In genomic region chr9:127450831-127451680, GRCh38 we compare ENCODE assay signal across 8 cellular contexts. TPM values are rescaled to one million over a fixed set of nuclear protein-coding genes. Genes with fewer than 3 reads are reported as not detected.
DNase-seq lines count a peak whose midpoint lies in the region; ATAC-seq and TF ChIP-seq lines count a peak whose summit lies in the region.

Gene LRSAM1 (plus strand): TSS chr9:127451510. CDS start chr9:127454528, 3,018 bp downstream.
Gene RPL12 (minus strand): TSS chr9:127451406. CDS start chr9:127451317, 89 bp downstream.

- H3K4me3 Mint-ChIP-seq in CD8-positive, alpha-beta memory T cell: peak within 1 kb of the TSS; percentile 95 to 99 (median 97)

- peaks cover 36% of the 10 kb centered on the region for H3K36me3 ChIP-seq in CD8-positive, alpha-beta memory T cell (ENCODE audit: insufficient read depth, low read length)
- H3K36me3 ChIP-seq in ectodermal cell (ENCODE audit: control insufficient read depth, insufficient read depth, low read length) (peaks cover 39% of the 10 kb centered on the region), lung (ENCODE audit: control insufficient read depth in 2 of 2, insufficient read depth in 2 of 2, low read length in 2 of 2) (peaks cover 13 to 39% of the 10 kb centered on the region in 2 donors)

- no peaks in the 10 kb centered on the region for H3K9me3 Mint-ChIP-seq in CD8-positive, alpha-beta memory T cell

- 0% methylated on average over 73 of the region's 73 CpGs for WGBS in ectodermal cell, 2 experiments
- WGBS in lung, 2 donors: 1 to 3% methylated on average over 73 of the region's 73 CpGs

- peak; percentile 97 to 99 (median 98) for DNase-seq in CD8-positive, alpha-beta memory T cell
- DNase-seq in HS-5 (ENCODE audit: low read depth) (peak; percentile 87), NK-92 (lab: John Stamatoyannopoulos, UW; ENCODE audit: unreplicated experiment) (peak; percentile 72), lung (ENCODE audit: low spot score) (peak; percentile 97)
- peak; percentile 98 to 99 for DNase-seq in activated CD8-positive, alpha-beta memory T cell treated with anti-CD3 and anti-CD28 coated beads for 1 hour (ENCODE audit: extremely low read depth in 1 of 2, low read depth in 1 of 2)
- DNase-seq in stimulated activated CD4-positive, alpha-beta T cell treated with anti-CD3 and anti-CD28 coated beads, TNF-alpha, amount 100 ng/mL, for 24 hours (ENCODE audit: low read depth in 3 of 3): peak; percentile 96 to 98 (median 97)

- POLR2A ChIA-PET in CD8-positive, alpha-beta memory T cell (lab: Charles Lee): interaction anchor here (0.5 to 2.3 kb wide), 20 partner anchors 8 to 616 kb away, joined by 3 to 18 read pairs (median 4); partner anchors contain the start of genes CDK9, NAIF1, SH2D3C and SLC2A8

- H3K27ac ChIP-seq in CD8-positive, alpha-beta memory T cell (ENCODE audit: low read depth, low read length): peak within 1 kb of the TSS; percentile 94
- H3K27ac ChIP-seq in ectodermal cell (ENCODE audit: insufficient read depth, low read depth, low read length, poor library complexity, severe bottlenecking) (peak within 1 kb of the TSS; percentile 88), lung (ENCODE audit: low read depth in 1 of 2, low read length in 1 of 2) (peak within 1 kb of the TSS; percentile 88 to 93)

- no peaks in the 10 kb centered on the region for H3K27me3 Mint-ChIP-seq in CD8-positive, alpha-beta memory T cell

- peak; percentile 54 for ATAC-seq in GM19467 (IDR thresholded peaks at IDR 0.05; ENCODE audit: unreplicated experiment)
- peak; percentile 79 for ATAC-seq in lung (ENCODE audit: insufficient read depth, low FRiP score)

- CTCF ChIA-PET in CD8-positive, alpha-beta memory T cell (lab: Charles Lee): interaction anchor here (0.6 to 2.5 kb wide), 8 partner anchors 11 to 1341 kb away, joined by 3 to 9 read pairs (median 4); partner anchors contain the start of genes SLC2A8 and ZNF79

- peaks cover 36 to 51% (median 50%) of the 10 kb centered on the region in 3 donors for H3K4me1 Mint-ChIP-seq in CD8-positive, alpha-beta memory T cell

- no peaks in the 10 kb centered on the region for H3K9me3 ChIP-seq in CD8-positive, alpha-beta memory T cell (ENCODE audit: low read length)
- H3K9me3 ChIP-seq in ectodermal cell (ENCODE audit: control insufficient read depth, low read length) (no peaks in the 10 kb centered on the region), lung (ENCODE audit: control insufficient read depth in 2 of 2, insufficient read depth in 1 of 2, low read length in 1 of 2) (peaks cover 0 to 2% of the 10 kb centered on the region in 2 donors)

- peaks cover 0 to 74% (median 22%) of the 10 kb centered on the region in 3 donors for H3K36me3 Mint-ChIP-seq in CD8-positive, alpha-beta memory T cell

- peak within 1 kb of the TSS; percentile 98 for H3K4me3 ChIP-seq in CD8-positive, alpha-beta memory T cell (ENCODE audit: low read length)
- peak within 1 kb of the TSS; percentile 72 for H3K4me3 ChIP-seq in ectodermal cell (ENCODE audit: insufficient read depth, low read depth, low read length)
- H3K4me3 ChIP-seq in lung: peak within 1 kb of the TSS; percentile 97

- peak within 1 kb of the TSS; percentile 83 to 99 (median 96) for H3K27ac Mint-ChIP-seq in CD8-positive, alpha-beta memory T cell

- H3K27me3 ChIP-seq in CD8-positive, alpha-beta memory T cell (ENCODE audit: insufficient read depth, low read length, poor library complexity, severe bottlenecking): no peaks in the 10 kb centered on the region
- H3K27me3 ChIP-seq in ectodermal cell (ENCODE audit: control insufficient read depth, insufficient read depth, low read length, poor library complexity, severe bottlenecking): no peaks in the 10 kb centered on the region
- no peaks in the 10 kb centered on the region for H3K27me3 ChIP-seq in lung (ENCODE audit: control insufficient read depth, insufficient read depth)

- H3K4me1 ChIP-seq in CD8-positive, alpha-beta memory T cell (ENCODE audit: insufficient read depth, low read length): peaks cover 30% of the 10 kb centered on the region
- H3K4me1 ChIP-seq in ectodermal cell (ENCODE audit: control insufficient read depth, insufficient read depth, low read length): peaks cover 15% of the 10 kb centered on the region
- H3K4me1 ChIP-seq in lung (ENCODE audit: control insufficient read depth in 2 of 2, insufficient read depth in 2 of 2, low read length in 2 of 2): peaks cover 0 to 18% of the 10 kb centered on the region in 2 donors

- TF ChIP-seq CTCF in lung (IDR thresholded peaks at IDR 0.05; ENCODE audit: control extremely low read depth, extremely low read depth): no peak

RNA-seq across cellular contexts. Expression of gene LRSAM1, which starts in this region (rescaled TPM):
- total RNA-seq in CD8-positive, alpha-beta memory T cell: 10 to 100 TPM; 22.6 to 23.0 TPM
- 9.5 TPM for polyA plus RNA-seq in CD8-positive, alpha-beta memory T cell
- 20.9 TPM for polyA plus RNA-seq in ectodermal cell (2013, experiment 1 of 4)
- polyA plus RNA-seq in ectodermal cell (2013, experiment 2 of 4): 18.1 TPM
- polyA plus RNA-seq in ectodermal cell (2013, experiment 3 of 4): 18.3 TPM
- 17.4 TPM for polyA plus RNA-seq in ectodermal cell (2013, experiment 4 of 4)
- 10 to 100 TPM; 19.5 to 24.5 TPM for total RNA-seq in lung
- polyA plus RNA-seq in lung: 10 to 100 TPM; 13.5 to 16.6 TPM

RNA-seq across cellular contexts. Expression of gene RPL12, which starts in this region (rescaled TPM):
- total RNA-seq in CD8-positive, alpha-beta memory T cell: 1,000 to 10,000 TPM; 1,457 to 1,549 TPM
- 1,533 TPM for polyA plus RNA-seq in CD8-positive, alpha-beta memory T cell
- polyA plus RNA-seq in ectodermal cell (2013, experiment 1 of 4): 1,891 TPM
- 1,816 TPM for polyA plus RNA-seq in ectodermal cell (2013, experiment 2 of 4)
- 1,690 TPM for polyA plus RNA-seq in ectodermal cell (2013, experiment 3 of 4)
- 1,848 TPM for polyA plus RNA-seq in ectodermal cell (2013, experiment 4 of 4)
- 1,000 to 10,000 TPM in 1 of 2 donors, 100 to 1,000 TPM in 1; 768 to 1,125 TPM for total RNA-seq in lung
- polyA plus RNA-seq in lung: 1,000 to 10,000 TPM; 2,042 to 5,137 TPM

Comparison
In these comparisons a context has a peak if more than half of its experiments do, and no peak if none do; other contexts are left out.
1. Peak in every context shown above with its lines: DNase-seq, ATAC-seq, H3K4me3 ChIP-seq and H3K27ac ChIP-seq.